ENCODE assay signal across 8 cellular contexts in the genomic region with DNA sequence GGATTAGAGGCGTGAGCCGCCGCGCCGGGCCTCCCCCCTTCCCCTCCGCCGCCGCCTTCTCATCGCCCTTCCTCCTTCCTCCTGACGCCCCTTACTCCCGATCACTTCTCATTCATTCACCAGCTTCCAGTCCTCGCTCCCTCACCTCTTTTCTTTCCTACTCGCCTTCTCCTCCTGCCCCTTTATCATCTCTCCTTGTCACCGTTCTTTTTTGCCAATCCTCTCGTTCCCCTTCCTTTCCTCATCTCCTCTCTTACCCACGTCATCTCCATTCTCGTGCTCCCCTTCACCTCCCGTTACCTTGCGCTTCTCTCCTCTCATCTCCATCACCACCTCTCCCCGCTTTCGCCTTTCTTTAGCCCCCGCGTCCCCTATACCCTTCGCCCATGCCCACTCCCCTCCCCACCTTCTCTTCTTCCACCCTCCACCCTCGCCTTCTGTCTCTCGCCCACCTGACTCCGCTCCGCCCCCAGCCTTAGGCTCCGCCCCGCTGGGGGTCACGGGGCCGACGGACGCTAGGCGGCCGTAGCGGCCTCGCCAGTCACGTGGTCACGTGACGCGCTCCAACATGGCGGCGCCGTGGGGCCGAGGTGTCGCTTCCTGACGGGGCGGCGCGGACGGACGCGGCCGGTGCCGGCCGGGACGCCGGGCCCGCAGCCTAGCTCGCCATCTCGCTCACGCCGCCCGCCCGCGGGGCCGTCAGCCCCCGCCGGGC. TPM values are rescaled to one million over a fixed set of nuclear protein-coding genes. Genes with fewer than 3 reads are reported as not detected.
DNase-seq lines count a peak whose midpoint lies in the region; ATAC-seq and TF ChIP-seq lines count a peak whose summit lies in the region.

A gene (plus strand): TSS at position 544 of the 715 bp plus-strand sequence. CDS start 179 bp downstream, outside the sequence.

- peak; percentile 80 for DNase-seq in DMS153 (lab: John Stamatoyannopoulos, UW)
- peak; percentile 91 for DNase-seq in KBM-7
- DNase-seq in Panc1 (ENCODE audit: low read depth, low spot score) = peak; percentile 68
- DNase-seq in activated T-cell treated with anti-CD3 and anti-CD28 coated beads, Interleukin-2, amount 50 U/mL, for 4 hours = peak; percentile 89
- peak; percentile 83 to 85 for DNase-seq in stimulated activated CD8-positive, alpha-beta memory T cell treated with anti-CD3 and anti-CD28 coated beads, Interleukin-7, amount 100 ng/mL, for 1 hour (ENCODE audit: low read depth in 2 of 2)

- BruUV-seq in Panc1 (replicated peaks; lab: Mats Ljungman, UMichigan) = no TSS peak

- WGBS in esophagus, 2 donors = 0% methylated on average over 69 to 70 of the region's 70 CpGs

- no peak for TF ChIP-seq CTCF in Panc1 (IDR thresholded peaks at IDR 0.05)

- in situ Hi-C loops in KBM-7 (cut with MboI; ENCODE audit: low pct_unique_long_range_greater_than_20kb, low sequenced_read_pairs) = no loop called here
- in situ Hi-C loops in Panc1 (cut with HindIII; ENCODE audit: low pct_unique_long_range_greater_than_20kb, low sequenced_read_pairs) = no loop called here

- H3K4me3 Mint-ChIP-seq in activated T-cell treated with anti-CD3 and anti-CD28 coated beads, Interleukin-2, amount 50 U/mL, for 4 hours = peak within 1 kb of the TSS; percentile 98

- H3K4me1 ChIP-seq in Panc1 (ENCODE audit: control insufficient read depth, insufficient read depth, low read length) (peaks cover 27% of the 10 kb centered on the region), esophagus (ENCODE audit: control insufficient read depth in 2 of 2, insufficient read depth in 2 of 2, low read length in 1 of 2) (peaks cover 0 to 6% of the 10 kb centered on the region in 2 donors), muscle layer of colon (ENCODE audit: insufficient read depth, low read length) (peaks cover 22% of the 10 kb centered on the region)

- no peaks in the 10 kb centered on the region for H3K27me3 Mint-ChIP-seq in activated T-cell treated with anti-CD3 and anti-CD28 coated beads, Interleukin-2, amount 50 U/mL, for 4 hours (ENCODE audit: low read depth)

- H3K9me3 Mint-ChIP-seq in activated T-cell treated with anti-CD3 and anti-CD28 coated beads, Interleukin-2, amount 50 U/mL, for 4 hours = no peaks in the 10 kb centered on the region

- intact Hi-C loops in Panc1 (cut with micrococcal nuclease; ENCODE audit: unreplicated experiment) = no loop called here

- ATAC-seq in GM21619 (IDR thresholded peaks at IDR 0.05; ENCODE audit: unreplicated experiment) = peak; percentile 61
- peak; percentile 96 for ATAC-seq in Panc1
- ATAC-seq in activated T-cell treated with anti-CD3 and anti-CD28 coated beads, Interleukin-2, amount 50 U/mL, for 4 hours = peak; percentile 92 to 95

- H3K9me3 ChIP-seq in Panc1 (ENCODE audit: control insufficient read depth, insufficient read depth, low read depth, low read length) (no peaks in the 10 kb centered on the region), esophagus (ENCODE audit: control insufficient read depth in 2 of 2, insufficient read depth in 1 of 2, low read depth in 1 of 2, low read length in 1 of 2) (no peaks in the 10 kb centered on the region), muscle layer of colon (ENCODE audit: low read length) (no peaks in the 10 kb centered on the region)

- peaks cover 46% of the 10 kb centered on the region for H3K4me1 Mint-ChIP-seq in activated T-cell treated with anti-CD3 and anti-CD28 coated beads, Interleukin-2, amount 50 U/mL, for 4 hours (ENCODE audit: low read depth)

- H3K27ac ChIP-seq in Panc1 (ENCODE audit: low read length) = peak within 1 kb of the TSS; percentile 97
- peak within 1 kb of the TSS; percentile 98 to 99 for H3K27ac ChIP-seq in esophagus (ENCODE audit: low read depth in 2 of 2, low read length in 1 of 2)
- H3K27ac ChIP-seq in muscle layer of colon (ENCODE audit: low read depth, low read length) = peak within 1 kb of the TSS; percentile 92

- H3K9ac ChIP-seq in muscle layer of colon (ENCODE audit: low read length) = peak within 1 kb of the TSS; percentile 57

- H3K27me3 ChIP-seq in Panc1 (ENCODE audit: control insufficient read depth, insufficient read depth, low read length) = no peaks in the 10 kb centered on the region
- no peaks in the 10 kb centered on the region for H3K27me3 ChIP-seq in esophagus (ENCODE audit: control insufficient read depth in 1 of 2, insufficient read depth in 2 of 2, low read length in 2 of 2)
- no peaks in the 10 kb centered on the region for H3K27me3 ChIP-seq in muscle layer of colon (ENCODE audit: control insufficient read depth in 1 of 2, insufficient read depth in 2 of 2, low read length in 2 of 2)

- no peaks in the 10 kb centered on the region for H3K36me3 Mint-ChIP-seq in activated T-cell treated with anti-CD3 and anti-CD28 coated beads, Interleukin-2, amount 50 U/mL, for 4 hours (ENCODE audit: insufficient read depth)

- peak within 1 kb of the TSS; percentile 81 to 84 for H3K4me3 ChIP-seq in Panc1 (ENCODE audit: low read depth in 2 of 2, low read length in 2 of 2)
- peak within 1 kb of the TSS; percentile 86 to 95 for H3K4me3 ChIP-seq in esophagus (ENCODE audit: low read depth in 1 of 2, low read length in 2 of 2)
- H3K4me3 ChIP-seq in muscle layer of colon (ENCODE audit: low read depth in 1 of 2, low read length in 2 of 2) = peak within 1 kb of the TSS; percentile 97 to 98

- POLR2A ChIA-PET in Panc1 (lab: Charles Lee) = no interaction called here

- CTCF ChIA-PET in Panc1 (lab: Charles Lee) = interaction anchor here (1.9 kb wide), 1 partner anchor 264 kb away, joined by 7 read pairs; no protein-coding TSS in a partner anchor

- H3K36me3 ChIP-seq in Panc1 (ENCODE audit: control insufficient read depth, insufficient read depth, low read length) (peaks cover 3% of the 10 kb centered on the region; the same call in 1 of the 2 replicates), esophagus (ENCODE audit: control insufficient read depth in 2 of 2, insufficient read depth in 2 of 2, low read length in 1 of 2) (no peaks in the 10 kb centered on the region), muscle layer of colon (ENCODE audit: insufficient read depth, low read length) (no peaks in the 10 kb centered on the region)

RNA-seq across cellular contexts. Expression of the gene that starts here (rescaled TPM):
- 36.6 TPM for total RNA-seq in Panc1 (2021; ENCODE audit: unreplicated experiment)
- 17.6 TPM for polyA plus RNA-seq in Panc1 (2012; ENCODE audit: insufficient read length)
- total RNA-seq in activated T-cell treated with anti-CD3 and anti-CD28 coated beads, Interleukin-2, amount 50 U/mL, for 4 hours = 10 to 100 TPM; 27.8 to 31.6 (median 28.3) TPM
- 1 to 10 TPM; 6.5 to 8.2 TPM for polyA plus RNA-seq in esophagus

Comparison
In these comparisons a context has a peak if more than half of its experiments do, and no peak if none do; other contexts are left out.
1. Peak in every context shown above with its lines: DNase-seq, ATAC-seq, H3K4me3 ChIP-seq and H3K27ac ChIP-seq.